Comparison of ENCODE assay signal across 13 cellular contexts in the genomic region with DNA sequence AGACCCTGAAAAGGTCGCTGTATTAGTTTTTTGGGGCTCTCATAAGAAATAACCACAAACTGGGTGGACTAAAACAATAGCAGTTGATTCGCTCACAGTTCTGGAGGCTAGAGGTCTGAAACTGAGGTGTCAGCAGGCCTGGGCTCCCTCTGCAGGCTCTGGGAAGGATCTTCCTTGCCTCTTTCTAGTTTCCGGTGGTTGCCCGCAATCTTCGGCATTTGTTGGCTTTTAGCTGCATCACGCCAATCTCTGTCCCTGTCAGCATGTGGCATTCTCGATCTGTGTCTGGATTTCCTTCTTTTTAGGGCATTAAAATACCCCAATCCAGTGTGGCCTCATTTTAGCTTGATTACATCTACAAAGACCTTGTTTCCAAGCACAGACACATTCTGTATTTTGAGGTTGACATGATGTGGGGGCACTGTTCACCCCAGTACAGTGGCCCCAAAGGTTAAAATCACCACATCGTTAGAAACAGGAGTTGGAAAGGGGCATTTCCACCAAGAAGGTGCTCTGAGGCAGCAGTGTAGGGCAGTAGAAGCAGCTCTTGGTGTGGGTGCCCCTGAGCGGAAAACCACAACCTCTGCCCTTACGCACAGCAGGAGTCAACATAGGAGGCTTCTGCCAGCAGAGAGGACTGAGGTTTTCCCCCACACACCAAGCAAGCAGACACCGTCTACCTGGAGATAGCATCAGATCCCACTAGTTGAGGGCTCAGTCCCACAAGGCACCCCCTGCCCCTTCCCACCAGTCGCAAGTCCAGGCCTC. TPM values are rescaled to one million over a fixed set of nuclear protein-coding genes. Genes with fewer than 3 reads are reported as not detected.
A peak's percentile ranks its signal among the peaks of the same experiment; 100 is the strongest.
DNase-seq lines count a peak whose midpoint lies in the region; ATAC-seq and TF ChIP-seq lines count a peak whose summit lies in the region.
"Had no signal": no experiment of that assay in that cellular context is flagged by ENCODE, and none has a peak within 500 bp of the region (broad histone marks: within the 10 kb centered on the region; RNA-seq: fewer than 3 reads in every experiment).

No MANE protein-coding gene starts in this region.

- TF ChIP-seq CTCF in WTC11 (IDR thresholded peaks at IDR 0.05) = no peak

- H3K4me1 Mint-ChIP-seq in activated T-cell treated with anti-CD3 and anti-CD28 coated beads, Interleukin-2, amount 50 U/mL, for 24 hours (ENCODE audit: low read depth) = peaks cover 22% of the 10 kb centered on the region
- H3K4me1 Mint-ChIP-seq in WTC11 = no peaks in the 10 kb centered on the region
- H3K4me1 Mint-ChIP-seq in effector memory CD8-positive, alpha-beta T cell (ENCODE audit: low read depth in 2 of 2) = peaks cover 25 to 27% of the 10 kb centered on the region in 2 donors
- peaks cover 0 to 2% of the 10 kb centered on the region in 2 donors for H3K4me1 Mint-ChIP-seq in stimulated activated naive B cell treated with anti-CD40 and anti-IgM and Interleukin-4, amounts not matched to agents 10 μg/mL and 1 μg/mL and 100 μg/mL, for 72 hours

- H3K36me3 Mint-ChIP-seq in activated T-cell treated with anti-CD3 and anti-CD28 coated beads, Interleukin-2, amount 50 U/mL, for 24 hours (ENCODE audit: low read depth) = peaks cover 96% of the 10 kb centered on the region
- peaks cover 86% of the 10 kb centered on the region for H3K36me3 Mint-ChIP-seq in WTC11
- peaks cover 82% of the 10 kb centered on the region for H3K36me3 Mint-ChIP-seq in effector memory CD8-positive, alpha-beta T cell (ENCODE audit: insufficient read depth)
- H3K36me3 Mint-ChIP-seq in stimulated activated naive B cell treated with anti-CD40 and anti-IgM and Interleukin-4, amounts not matched to agents 10 μg/mL and 1 μg/mL and 100 μg/mL, for 72 hours = peaks cover 62 to 78% of the 10 kb centered on the region in 2 donors

- H3K4me3 Mint-ChIP-seq in activated T-cell treated with anti-CD3 and anti-CD28 coated beads, Interleukin-2, amount 50 U/mL, for 24 hours = no peak overlapping the region
- H3K4me3 Mint-ChIP-seq in WTC11 = no peak overlapping the region
- H3K4me3 Mint-ChIP-seq in effector memory CD8-positive, alpha-beta T cell = peak overlapping the region; percentile 47 to 68
- no peak overlapping the region for H3K4me3 Mint-ChIP-seq in stimulated activated naive B cell treated with anti-CD40 and anti-IgM and Interleukin-4, amounts not matched to agents 10 μg/mL and 1 μg/mL and 100 μg/mL, for 72 hours

- CTCF ChIA-PET in WTC11 (lab: Charles Lee) = interaction anchor here (1.2 to 1.4 kb wide), 4 partner anchors 9 to 77 kb away, joined by 3 to 6 read pairs (median 4); partner anchors contain the start of gene SLC2A8

- no peaks in the 10 kb centered on the region for H3K9me3 Mint-ChIP-seq in activated T-cell treated with anti-CD3 and anti-CD28 coated beads, Interleukin-2, amount 50 U/mL, for 24 hours
- H3K9me3 Mint-ChIP-seq in WTC11 = no peaks in the 10 kb centered on the region
- no peaks in the 10 kb centered on the region for H3K9me3 Mint-ChIP-seq in effector memory CD8-positive, alpha-beta T cell
- no peaks in the 10 kb centered on the region for H3K9me3 Mint-ChIP-seq in stimulated activated naive B cell treated with anti-CD40 and anti-IgM and Interleukin-4, amounts not matched to agents 10 μg/mL and 1 μg/mL and 100 μg/mL, for 72 hours

- POLR2A ChIA-PET in WTC11 (lab: Charles Lee) = interaction anchor here (0.6 kb wide), 1 partner anchor 541 kb away, joined by 3 read pairs; no protein-coding TSS in a partner anchor

- no peak for DNase-seq in activated T-cell treated with anti-CD3 and anti-CD28 coated beads, Interleukin-2, amount 50 U/mL, for 24 hours
- DNase-seq in activated T-cell treated with anti-CD3 and anti-CD28 coated beads for 4 hours = no peak
- DNase-seq in WTC11 (ENCODE audit: low spot score) = no peak
- DNase-seq in effector memory CD8-positive, alpha-beta T cell = peak; percentile 33 to 54 (median 45)
- DNase-seq in stimulated activated naive B cell treated with anti-CD40 and anti-IgM and Interleukin-4, amounts not matched to agents 10 μg/mL and 1 μg/mL and 100 μg/mL, for 72 hours = no peak
- DNase-seq: DND-41, left ventricle myocardium superior, MV-4-11, Peyer's patch had no signal

- H3K27me3 Mint-ChIP-seq in activated T-cell treated with anti-CD3 and anti-CD28 coated beads, Interleukin-2, amount 50 U/mL, for 24 hours = no peaks in the 10 kb centered on the region
- H3K27me3 Mint-ChIP-seq in WTC11 (ENCODE audit: low read depth) = no peaks in the 10 kb centered on the region
- no peaks in the 10 kb centered on the region for H3K27me3 Mint-ChIP-seq in effector memory CD8-positive, alpha-beta T cell
- no peaks in the 10 kb centered on the region for H3K27me3 Mint-ChIP-seq in stimulated activated naive B cell treated with anti-CD40 and anti-IgM and Interleukin-4, amounts not matched to agents 10 μg/mL and 1 μg/mL and 100 μg/mL, for 72 hours

- ATAC-seq in WTC11 = peak; percentile 53; the same call in 1 of the 2 replicates
- peak; percentile 90 for ATAC-seq in effector memory CD8-positive, alpha-beta T cell (replicated peaks)
- peak; percentile 23 to 61 for ATAC-seq in stimulated activated naive B cell treated with anti-CD40 and anti-IgM and Interleukin-4, amounts not matched to agents 10 μg/mL and 1 μg/mL and 100 μg/mL, for 72 hours (replicated peaks)
- no peak for ATAC-seq in HG03095 (IDR thresholded peaks at IDR 0.05; ENCODE audit: unreplicated experiment)
- no peak for ATAC-seq in GM19324 (IDR thresholded peaks at IDR 0.05; ENCODE audit: low FRiP score, unreplicated experiment)
- no peak for ATAC-seq in HG03159 (IDR thresholded peaks at IDR 0.05; ENCODE audit: unreplicated experiment)
- ATAC-seq: GM12878, left ventricle myocardium superior had no signal

- peak overlapping the region; percentile 69 for H3K27ac Mint-ChIP-seq in activated T-cell treated with anti-CD3 and anti-CD28 coated beads, Interleukin-2, amount 50 U/mL, for 24 hours
- H3K27ac Mint-ChIP-seq in WTC11 = no peak overlapping the region
- peak overlapping the region; percentile 89 to 93 for H3K27ac Mint-ChIP-seq in effector memory CD8-positive, alpha-beta T cell
- peak overlapping the region; percentile 51 for H3K27ac Mint-ChIP-seq in stimulated activated naive B cell treated with anti-CD40 and anti-IgM and Interleukin-4, amounts not matched to agents 10 μg/mL and 1 μg/mL and 100 μg/mL, for 72 hours

TF ChIP-seq in WTC11, 78 proteins besides CTCF, POLR2A, EP300 and RAD21:
- TF ChIP-seq CBFB (CRISPR knock-in tag; IDR thresholded peaks at IDR 0.05; ENCODE audit: low read depth) (no peak), ELF4 (CRISPR knock-in tag; IDR thresholded peaks at IDR 0.05; ENCODE audit: low read depth) (no peak), ZNF396 (CRISPR knock-in tag; IDR thresholded peaks at IDR 0.05; ENCODE audit: borderline replicate concordance) (no peak), OVOL2 (CRISPR knock-in tag; IDR thresholded peaks at IDR 0.05; ENCODE audit: borderline replicate concordance) (no peak), ZNF423 (CRISPR knock-in tag; IDR thresholded peaks at IDR 0.05) (no peak), KAT7 (CRISPR knock-in tag; IDR thresholded peaks at IDR 0.05; ENCODE audit: borderline replicate concordance) (no peak)

RNA-seq across cellular contexts. Expression of gene ZNF79, which starts 13.5 kb away (rescaled TPM):
- total RNA-seq in WTC11 (2021) = 7.6 to 9.0 TPM (median 7.7 TPM) in 3 replicates

RNA-seq across cellular contexts. Expression of gene RPL12, which starts 13.5 kb away (rescaled TPM):
- 1,902 to 2,162 TPM (median 2,101 TPM) in 3 replicates for total RNA-seq in WTC11 (2021)

RNA-seq across cellular contexts. Expression of gene LRSAM1, which starts 13.6 kb away (rescaled TPM):
- total RNA-seq in WTC11 (2021) = 24.6 to 32.4 TPM (median 28.8 TPM) in 3 replicates

RNA-seq across cellular contexts. Expression of gene SLC2A8, which starts 40.7 kb away (rescaled TPM):
- 30.2 to 37.4 TPM (median 33.9 TPM) in 3 replicates for total RNA-seq in WTC11 (2021)

Comparison
In these comparisons a context has a peak if more than half of its experiments do, and no peak if none do; other contexts are left out.
1. DNase-seq: peak in effector memory CD8-positive, alpha-beta T cell (3 of 3); none in activated T-cell treated with anti-CD3 and anti-CD28 coated beads, Interleukin-2, amount 50 U/mL, for 24 hours (single experiment), activated T-cell treated with anti-CD3 and anti-CD28 coated beads for 4 hours (single experiment), WTC11 (single experiment) and stimulated activated naive B cell treated with anti-CD40 and anti-IgM and Interleukin-4, amounts not matched to agents 10 μg/mL and 1 μg/mL and 100 μg/mL, for 72 hours (single experiment).
2. H3K4me3 Mint-ChIP-seq: peak in effector memory CD8-positive, alpha-beta T cell (2 of 2); none in activated T-cell treated with anti-CD3 and anti-CD28 coated beads, Interleukin-2, amount 50 U/mL, for 24 hours (single experiment), WTC11 (single experiment) and stimulated activated naive B cell treated with anti-CD40 and anti-IgM and Interleukin-4, amounts not matched to agents 10 μg/mL and 1 μg/mL and 100 μg/mL, for 72 hours (0 of 2).
3. ATAC-seq: peak in WTC11 (single experiment), effector memory CD8-positive, alpha-beta T cell (single experiment) and stimulated activated naive B cell treated with anti-CD40 and anti-IgM and Interleukin-4, amounts not matched to agents 10 μg/mL and 1 μg/mL and 100 μg/mL, for 72 hours (2 of 2); none in HG03095 (single experiment), GM19324 (single experiment) and HG03159 (single experiment).